ENCODE assay signal across 4 cellular contexts in genomic region chr21:31038376-31038775, GRCh38. TPM values are rescaled to one million over a fixed set of nuclear protein-coding genes. Genes with fewer than 3 reads are reported as not detected.
"Had no signal": no experiment of that assay in that cellular context is flagged by ENCODE, and none has a peak within 500 bp of the region (broad histone marks: within the 10 kb centered on the region; RNA-seq: fewer than 3 reads in every experiment).

KRTAP19-8 (minus strand) TSS chr21:31038476; CDS start chr21:31038443, 33 bp downstream.

- H3K4me3 ChIP-seq: GM12878 had no signal

- ATAC-seq: GM12878 had no signal

- DNase-seq: GDM1, GF-D8 had no signal

RNA-seq across cellular contexts. Expression of gene KRTAP19-8, which starts in this region (rescaled TPM):
- total RNA-seq: G401, GM12878 had no signal
- polyA plus RNA-seq: GM12878 had no signal
